In genomic region chr22:49855491-49855911, GRCh38 we compare ENCODE assay signal across 8 cellular contexts. TPM values are rescaled to one million over a fixed set of nuclear protein-coding genes. Genes with fewer than 3 reads are reported as not detected.
DNase-seq lines count a peak whose midpoint lies in the region; ATAC-seq, FAIRE-seq and TF ChIP-seq lines count a peak whose summit lies in the region.

No MANE protein-coding gene starts in this region.

- peaks cover 52% of the 10 kb centered on the region for H3K4me1 Mint-ChIP-seq in activated T-cell treated with anti-CD3 and anti-CD28 coated beads, Interleukin-2, amount 50 U/mL, for 4 hours (ENCODE audit: low read depth)

- intact Hi-C loops in head of caudate nucleus (cut with DNase I): no loop called here

- dilution Hi-C loops in keratinocyte (cut with MboI; ENCODE audit: extremely low pct_ligation_motif_present, low sequenced_read_pairs): no loop called here

- peaks cover 6% of the 10 kb centered on the region for H4K20me1 ChIP-seq in keratinocyte (ENCODE audit: control insufficient read depth, extremely low read depth, insufficient read depth, low read length)

- H3K27me3 ChIP-seq in keratinocyte (ENCODE audit: control insufficient read depth, extremely low read depth, insufficient read depth, low read length): peaks cover 4% of the 10 kb centered on the region
- H3K27me3 ChIP-seq in thymus (ENCODE audit: control insufficient read depth, insufficient read depth): peaks cover 2% of the 10 kb centered on the region

- peaks cover 5% of the 10 kb centered on the region for H3K27me3 Mint-ChIP-seq in activated T-cell treated with anti-CD3 and anti-CD28 coated beads, Interleukin-2, amount 50 U/mL, for 4 hours (ENCODE audit: low read depth)

- DNase-seq in activated effector memory CD4-positive, alpha-beta T cell treated with anti-CD3 and anti-CD28 coated beads, Interleukin-2, amount 50 U/mL, for 16 hours: peak; percentile 63
- no peak for DNase-seq in activated effector memory CD4-positive, alpha-beta T cell treated with Interleukin-2 at 50 U/mL for 16 hours
- no peak for DNase-seq in activated T-cell treated with anti-CD3 and anti-CD28 coated beads, Interleukin-2, amount 50 U/mL, for 4 hours
- no peak for DNase-seq in keratinocyte (ENCODE audit: low read depth, low spot score)
- no peak for DNase-seq in head of caudate nucleus
- DNase-seq in Kasumi-1 (lab: John Stamatoyannopoulos, UW): no peak

- peak overlapping the region; percentile 91 for H3K9ac ChIP-seq in keratinocyte (ENCODE audit: control insufficient read depth, extremely low read depth, insufficient read depth, low read length)

- H3K9me3 ChIP-seq in keratinocyte (ENCODE audit: control insufficient read depth, low read depth, low read length) (no peaks in the 10 kb centered on the region), thymus (ENCODE audit: control insufficient read depth) (no peaks in the 10 kb centered on the region)

- H3K36me3 Mint-ChIP-seq in activated T-cell treated with anti-CD3 and anti-CD28 coated beads, Interleukin-2, amount 50 U/mL, for 4 hours (ENCODE audit: insufficient read depth): no peaks in the 10 kb centered on the region

- H3K4me3 ChIP-seq in keratinocyte (ENCODE audit: control insufficient read depth in 2 of 3, extremely low read depth in 1 of 3, insufficient read depth in 2 of 3, low read depth in 1 of 3, low read length in 3 of 3) (peak overlapping the region; percentile 79 to 85 (median 80)), thymus (ENCODE audit: low read length) (peak overlapping the region; percentile 89)

- H3K9me3 Mint-ChIP-seq in activated T-cell treated with anti-CD3 and anti-CD28 coated beads, Interleukin-2, amount 50 U/mL, for 4 hours: no peaks in the 10 kb centered on the region

- WGBS in thymus: 51% methylated on average over 8 of the region's 8 CpGs

- H3K27ac ChIP-seq in keratinocyte (ENCODE audit: control insufficient read depth, insufficient read depth, low read length) (peak overlapping the region; percentile 75), thymus (ENCODE audit: low read depth) (no peak overlapping the region)

- H3K4me2 ChIP-seq in keratinocyte (ENCODE audit: control insufficient read depth, extremely low read depth, insufficient read depth, low read depth, low read length): peak overlapping the region; percentile 95

- H3K36me3 ChIP-seq in keratinocyte (ENCODE audit: control insufficient read depth in 2 of 2, extremely low read depth in 1 of 2, insufficient read depth in 2 of 2, low read length in 2 of 2): peaks cover 1 to 4% of the 10 kb centered on the region in 2 experiments
- peaks cover 5% of the 10 kb centered on the region for H3K36me3 ChIP-seq in thymus (ENCODE audit: control insufficient read depth, insufficient read depth)

- H2AFZ ChIP-seq in keratinocyte (ENCODE audit: control insufficient read depth, low read length): no peak overlapping the region

- TF ChIP-seq CTCF in keratinocyte (optimal IDR thresholded peaks at IDR 0.05 in 1 of 3, IDR thresholded peaks at IDR 0.05 in 1 of 3, conservative IDR thresholded peaks at IDR 0.05 in 1 of 3; ENCODE audit: extremely low read depth in 1 of 3, insufficient read depth in 2 of 3, low read length in 3 of 3): no peak

- H3K4me3 Mint-ChIP-seq in activated T-cell treated with anti-CD3 and anti-CD28 coated beads, Interleukin-2, amount 50 U/mL, for 4 hours: peak overlapping the region; percentile 92

- FAIRE-seq in keratinocyte (lab: Jason Lieb, UNC): peak; percentile 73

- no peak for ATAC-seq in activated T-cell treated with anti-CD3 and anti-CD28 coated beads, Interleukin-2, amount 50 U/mL, for 4 hours
- no peak for ATAC-seq in GM18868 (IDR thresholded peaks at IDR 0.05; ENCODE audit: unreplicated experiment)

- peaks cover 13% of the 10 kb centered on the region for H3K4me1 ChIP-seq in keratinocyte (ENCODE audit: control insufficient read depth, extremely low read depth, insufficient read depth, low read length)
- peaks cover 17% of the 10 kb centered on the region for H3K4me1 ChIP-seq in thymus (ENCODE audit: control insufficient read depth, insufficient read depth, low read length)

- peaks cover 7% of the 10 kb centered on the region for H3K9me1 ChIP-seq in keratinocyte (ENCODE audit: control insufficient read depth, extremely low read depth, insufficient read depth, low read length)

- peaks cover 61% of the 10 kb centered on the region for H3K79me2 ChIP-seq in keratinocyte (ENCODE audit: control insufficient read depth, insufficient read depth, low read length)

RNA-seq across cellular contexts. Expression of gene ZBED4, which starts 1.9 kb away (rescaled TPM):
- 10 to 100 TPM; 16.5 to 17.7 (median 16.8) TPM for total RNA-seq in activated T-cell treated with anti-CD3 and anti-CD28 coated beads, Interleukin-2, amount 50 U/mL, for 4 hours
- polyA plus RNA-seq in keratinocyte: 4.9 to 8.0 TPM (median 7.1 TPM) in 3 replicates
- polyA plus RNA-seq in keratinocyte (2011; ENCODE audit: low read depth): 7.9 TPM
- polyA plus RNA-seq in keratinocyte (2011; cell fraction: cytosol; rRNA removed): 8.0 and 8.7 TPM in 2 replicates
- polyA plus RNA-seq in keratinocyte (2011; cell fraction: nucleus; rRNA removed): 20.1 and 20.9 TPM in 2 replicates
- 8.8 and 12.4 TPM in 2 replicates for polyA plus RNA-seq in keratinocyte (2012; ENCODE audit: low replicate concordance)
- polyA minus RNA-seq in keratinocyte: 8.5 to 27.1 TPM (median 10.4 TPM) in 3 replicates
- polyA minus RNA-seq in keratinocyte (2011; cell fraction: cytosol; rRNA and poly(A)+ RNA removed): 9.8 TPM
- 15.3 and 23.3 TPM in 2 replicates for polyA minus RNA-seq in keratinocyte (2011; cell fraction: nucleus; rRNA and poly(A)+ RNA removed)
- 6.4 TPM for polyA plus RNA-seq in thymus

RNA-seq across cellular contexts. Expression of gene BRD1, which starts 27.8 kb away (rescaled TPM):
- total RNA-seq in activated T-cell treated with anti-CD3 and anti-CD28 coated beads, Interleukin-2, amount 50 U/mL, for 4 hours: 10 to 100 TPM; 26.8 to 34.9 (median 32.3) TPM
- polyA plus RNA-seq in keratinocyte (3.7 to 5.0 TPM (median 4.3 TPM) in 3 replicates), thymus (43.6 TPM)
- polyA plus RNA-seq in keratinocyte (2011; ENCODE audit: low read depth): 20.9 TPM
- 2.8 and 4.2 TPM in 2 replicates for polyA plus RNA-seq in keratinocyte (2011; cell fraction: cytosol; rRNA removed)
- polyA plus RNA-seq in keratinocyte (2011; cell fraction: nucleus; rRNA removed): 19.3 and 21.4 TPM in 2 replicates
- polyA plus RNA-seq in keratinocyte (2012; ENCODE audit: low replicate concordance): 10.8 and 17.3 TPM in 2 replicates
- polyA minus RNA-seq in keratinocyte: 5.7 to 10.7 TPM (median 6.1 TPM) in 3 replicates
- polyA minus RNA-seq in keratinocyte (2011; cell fraction: cytosol; rRNA and poly(A)+ RNA removed): 7.3 TPM
- 17.4 and 19.2 TPM in 2 replicates for polyA minus RNA-seq in keratinocyte (2011; cell fraction: nucleus; rRNA and poly(A)+ RNA removed)
